Comparison of ENCODE assay signal across 21 cellular contexts in the genomic region with DNA sequence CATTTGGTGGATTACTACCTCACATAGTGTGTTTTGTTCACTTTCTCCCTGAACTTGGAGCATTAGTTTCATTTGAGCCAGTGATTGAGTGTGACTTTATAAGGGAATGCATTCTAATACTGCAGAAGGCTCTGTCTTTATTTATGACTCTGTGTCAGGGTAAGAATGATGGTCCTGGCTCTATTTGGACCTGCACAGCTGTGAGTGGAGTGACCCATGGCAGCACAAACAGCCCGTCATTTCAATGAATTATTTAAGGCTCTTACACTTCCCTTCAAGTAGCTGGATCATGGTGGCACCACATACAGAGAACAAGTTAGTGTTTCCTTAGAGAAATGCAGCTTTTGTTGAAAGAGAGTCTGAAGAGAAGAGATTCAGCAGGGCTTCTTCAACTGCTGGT. TPM values are rescaled to one million over a fixed set of nuclear protein-coding genes. Genes with fewer than 3 reads are reported as not detected.
A peak's percentile ranks its signal among the peaks of the same experiment; 100 is the strongest.
DNase-seq lines count a peak whose midpoint lies in the region; ATAC-seq and TF ChIP-seq lines count a peak whose summit lies in the region.
"Had no signal": no experiment of that assay in that cellular context is flagged by ENCODE, and none has a peak within 500 bp of the region (broad histone marks: within the 10 kb centered on the region; RNA-seq: fewer than 3 reads in every experiment).

No MANE protein-coding gene starts in this region.

- WGBS in H9 (ENCODE audit: extremely low coverage, insufficient read length, low lambda C conversion rate): no CpG with 5 or more reads among the region's 1 CpG
- WGBS in ectodermal cell, 2 experiments: 0 to 37% methylated on average over 1 of the region's 1 CpG

- H3T11ph ChIP-seq in H9 (ENCODE audit: low read length): no peak overlapping the region

- H3K27ac ChIP-seq in H9 (ENCODE audit: insufficient read length, low read depth, low read length) (no peak overlapping the region), ectodermal cell (ENCODE audit: insufficient read depth, low read depth, low read length, poor library complexity, severe bottlenecking) (peak overlapping the region; percentile 12)
- H3K27ac ChIP-seq: C4-2B, GM23248, Peyer's patch had no signal

- H4K5ac ChIP-seq in H9 (ENCODE audit: insufficient read length, low read depth, low read length): no peak overlapping the region

- peaks cover 9% of the 10 kb centered on the region; the same call in 1 of the 2 replicates for H3K4me1 ChIP-seq in H9 (ENCODE audit: insufficient read depth, low read length)
- peaks cover 14% of the 10 kb centered on the region for H3K4me1 ChIP-seq in ectodermal cell (ENCODE audit: control insufficient read depth, insufficient read depth, low read length)
- H3K4me1 ChIP-seq: Peyer's patch had no signal

- H2AFZ ChIP-seq in H9 (ENCODE audit: low read length): no peak overlapping the region
- H2AFZ ChIP-seq: GM23248 had no signal

- H3K4me2 ChIP-seq in H9 (ENCODE audit: insufficient read depth, insufficient read length, low read length): no peak overlapping the region

- no peak overlapping the region for H2BK120ac ChIP-seq in H9 (ENCODE audit: low read depth, low read length, poor library complexity, severe bottlenecking)

- H3K27me3 ChIP-seq in H9 (ENCODE audit: insufficient read depth, low read length) (no peaks in the 10 kb centered on the region), ectodermal cell (ENCODE audit: control insufficient read depth, insufficient read depth, low read length, poor library complexity, severe bottlenecking) (no peaks in the 10 kb centered on the region)
- H3K27me3 ChIP-seq: Peyer's patch had no signal

- no peaks in the 10 kb centered on the region for H3K79me2 ChIP-seq in H9 (ENCODE audit: insufficient read depth, low read length)

- H3K4me1 Mint-ChIP-seq in H9: peaks cover 30 to 45% of the 10 kb centered on the region in 2 experiments
- H3K4me1 Mint-ChIP-seq: CD8-positive, alpha-beta memory T cell had no signal

- no peak overlapping the region for H3K18ac ChIP-seq in H9 (ENCODE audit: insufficient read length, low read depth, low read length)

- no peak for TF ChIP-seq CTCF in H9 (conservative IDR thresholded peaks at IDR 0.05)

- H3K4ac ChIP-seq in H9 (ENCODE audit: low read depth, low read length): no peak overlapping the region

- no peaks in the 10 kb centered on the region for H4K20me1 ChIP-seq in H9 (ENCODE audit: control insufficient read depth, insufficient read depth, insufficient read length)

- H2AK5ac ChIP-seq in H9 (ENCODE audit: insufficient read length, low read length): no peak overlapping the region

- peaks cover 0 to 5% (median 0%) of the 10 kb centered on the region in 3 experiments; a peak in 1 of 7 replicates for H3K36me3 Mint-ChIP-seq in H9 (ENCODE audit: insufficient read depth in 1 of 3, low read depth in 3 of 3)
- H3K36me3 Mint-ChIP-seq: CD8-positive, alpha-beta memory T cell had no signal

- no peaks in the 10 kb centered on the region for H3K27me3 Mint-ChIP-seq in H9 (ENCODE audit: low read depth)

- no peak overlapping the region for H3K56ac ChIP-seq in H9 (ENCODE audit: insufficient read length, low read depth, low read length)

- no peak overlapping the region for H4K91ac ChIP-seq in H9 (ENCODE audit: insufficient read length, low read depth, low read length)

- DNase-seq in H9 (no peak), myocyte (ENCODE audit: low read depth) (peak; percentile 29), retina (peak; percentile 28), NCI-H1417 treated with DMSO at 0.1 percent for 48 hours (lab: John Stamatoyannopoulos, UW) (no peak)
- no peak for DNase-seq in activated naive CD4-positive, alpha-beta T cell treated with Interleukin-2 at 50 U/mL for 16 hours
- DNase-seq: Calu3; CD8-positive, alpha-beta memory T cell; DMS153; GM23248; Karpas-422; MV-4-11; NCI-H1694; NCI-H510A treated with DMSO at 0.1 percent for 48 hours; NCI-H774; Peyer's patch had no signal

- no peak overlapping the region for H3K23ac ChIP-seq in H9 (ENCODE audit: insufficient read length, low read depth, low read length)

- no peak overlapping the region for H4K8ac ChIP-seq in H9 (replicated peaks; ENCODE audit: insufficient read length, low read depth, low read length)

- no peak overlapping the region for H2BK20ac ChIP-seq in H9 (ENCODE audit: low read depth, low read length, poor library complexity, severe bottlenecking)

- no peak overlapping the region for H2BK5ac ChIP-seq in H9 (ENCODE audit: insufficient read length, low read length)

- H3K9me3 ChIP-seq in H9 (ENCODE audit: control insufficient read depth, low read depth, low read length) (no peaks in the 10 kb centered on the region), ectodermal cell (ENCODE audit: control insufficient read depth, low read length) (no peaks in the 10 kb centered on the region)
- H3K9me3 ChIP-seq: Peyer's patch had no signal

- H3K9ac ChIP-seq in H9 (ENCODE audit: extremely low read depth, insufficient read length, low read length): no peak overlapping the region
- H3K9ac ChIP-seq: GM23248 had no signal

- H3K9me3 Mint-ChIP-seq in H9: no peaks in the 10 kb centered on the region
- H3K9me3 Mint-ChIP-seq: CD8-positive, alpha-beta memory T cell had no signal

- H2BK15ac ChIP-seq in H9 (ENCODE audit: low read depth, low read length): no peak overlapping the region

- H3K4me3 ChIP-seq in ectodermal cell (ENCODE audit: insufficient read depth, low read depth, low read length): no peak overlapping the region
- H3K4me3 ChIP-seq: GM23248, Peyer's patch had no signal

- H3K27ac Mint-ChIP-seq in H9: peak overlapping the region in 2 of 3 experiments; percentile 43 to 95; a peak in 3 of 7 replicates
- H3K27ac Mint-ChIP-seq: CD8-positive, alpha-beta memory T cell had no signal

- H3K79me1 ChIP-seq in H9 (ENCODE audit: insufficient read depth, low read depth, low read length, poor library complexity, severe bottlenecking): no peaks in the 10 kb centered on the region

- H3K36me3 ChIP-seq in ectodermal cell (ENCODE audit: control insufficient read depth, insufficient read depth, low read length): no peaks in the 10 kb centered on the region
- H3K36me3 ChIP-seq: Peyer's patch had no signal

- H3K14ac ChIP-seq in H9 (ENCODE audit: insufficient read depth, low read length): no peak overlapping the region

- H3K23me2 ChIP-seq in H9 (ENCODE audit: insufficient read length, low read depth, low read length, poor library complexity, severe bottlenecking): no peaks in the 10 kb centered on the region

- no peak for ATAC-seq in HG02642 (IDR thresholded peaks at IDR 0.05; ENCODE audit: poor library complexity, unreplicated experiment)
- ATAC-seq: SK-N-SH treated with all-trans-retinoic acid at 6 μM for 48 hours had no signal

- H3K4me3 Mint-ChIP-seq in H9: no peak overlapping the region
- H3K4me3 Mint-ChIP-seq: CD8-positive, alpha-beta memory T cell had no signal

- H2BK12ac ChIP-seq in H9 (ENCODE audit: insufficient read length, low read depth, low read length): no peak overlapping the region

RNA-seq across cellular contexts. Expression of gene TMEM108, which starts 16.4 kb away (rescaled TPM):
- 3.5 and 5.0 TPM in 2 replicates for total RNA-seq in H9 (2021)
- polyA plus RNA-seq in ectodermal cell (2013, experiment 1 of 4): 12.2 TPM
- 11.7 TPM for polyA plus RNA-seq in ectodermal cell (2013, experiment 2 of 4)
- polyA plus RNA-seq in ectodermal cell (2013, experiment 3 of 4): 11.7 TPM
- 13.4 TPM for polyA plus RNA-seq in ectodermal cell (2013, experiment 4 of 4)
- total RNA-seq in myocyte: 16.7 and 20.7 TPM in 2 replicates
- polyA plus RNA-seq in myocyte (2012): 28.6 TPM
- total RNA-seq: Calu3; CD8-positive, alpha-beta memory T cell; G401; GM23248; OCI-LY7 had no signal
- polyA plus RNA-seq: CD8-positive, alpha-beta memory T cell; GM23248 had no signal

Comparison
In these comparisons a context has a peak if more than half of its experiments do, and no peak if none do; other contexts are left out.
1. DNase-seq: peak in myocyte (single experiment) and retina (single experiment); none in H9 (single experiment), activated naive CD4-positive, alpha-beta T cell treated with Interleukin-2 at 50 U/mL for 16 hours (single experiment) and NCI-H1417 treated with DMSO at 0.1 percent for 48 hours (single experiment).